ENCODE assay signal across 16 cellular contexts in the genomic region with DNA sequence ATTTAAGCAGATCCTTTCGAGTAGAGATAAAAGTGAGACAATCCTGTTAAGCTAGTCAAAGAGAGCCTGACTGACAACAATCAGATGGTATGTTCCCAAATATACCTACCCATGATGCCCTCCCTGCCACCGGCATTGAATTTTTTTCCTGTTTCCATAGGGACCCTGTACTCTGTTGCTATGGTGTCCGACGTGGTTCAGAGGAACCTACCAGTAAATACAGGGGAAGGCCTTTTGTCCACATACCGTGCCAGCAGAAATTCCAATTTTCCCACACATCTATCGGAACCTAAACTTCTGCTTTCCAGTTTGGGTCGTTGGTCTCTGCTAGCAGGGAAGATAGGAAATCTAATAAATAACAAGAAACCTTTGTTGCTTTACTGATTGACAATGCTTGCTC.
"Had no signal": no experiment of that assay in that cellular context is flagged by ENCODE, and none has a peak within 500 bp of the region (broad histone marks: within the 10 kb centered on the region; RNA-seq: fewer than 3 reads in every experiment).

No MANE protein-coding gene starts in this region.

- H3K9me3 Mint-ChIP-seq: activated naive CD4-positive, alpha-beta T cell treated with anti-CD3 and anti-CD28 coated beads, Interleukin-2, amount 50 U/mL, for 72 hours; activated T-cell treated with anti-CD3 and anti-CD28 coated beads, Interleukin-2, amount 50 U/mL, for 4 hours; natural killer cell treated with Interleukin-12 subunit alpha and Interleukin-12 subunit beta and Interleukin-15 and Interleukin-18, amount 100 ng/mL, for 72 hours; stimulated activated effector memory CD8-positive, alpha-beta T cell treated with anti-CD3 and anti-CD28 coated beads, Interleukin-12 subunit alpha, Interleukin-12 subunit beta, amount 100 ng/mL, for 72 hours had no signal

- H3K27ac Mint-ChIP-seq: activated CD8-positive, alpha-beta memory T cell treated with anti-CD3 and anti-CD28 coated beads, Interleukin-2, amount 10 ng/mL, durations not matched to agents 7 days and 5 days; activated naive CD4-positive, alpha-beta T cell treated with anti-CD3 and anti-CD28 coated beads, Interleukin-2, amount 50 U/mL, for 72 hours; natural killer cell treated with Interleukin-12 subunit alpha and Interleukin-12 subunit beta and Interleukin-15 and Interleukin-18, amount 100 ng/mL, for 72 hours; stimulated activated effector memory CD8-positive, alpha-beta T cell treated with anti-CD3 and anti-CD28 coated beads, Interleukin-12 subunit alpha, Interleukin-12 subunit beta, amount 100 ng/mL, for 72 hours had no signal

- H3K36me3 ChIP-seq: heart left ventricle, tibial nerve had no signal

- DNase-seq: activated CD4-positive, alpha-beta T cell treated with anti-CD3 and anti-CD28 coated beads, Interleukin-2, amount 50 U/mL, for 48 hours; activated CD4-positive, CD25-positive, alpha-beta regulatory T cell treated with anti-CD3 and anti-CD28 coated beads, Interleukin-2, amount 50 U/mL, for 72 hours; activated CD8-positive, alpha-beta memory T cell treated with anti-CD3 and anti-CD28 coated beads, Interleukin-2, amount 10 ng/mL, durations not matched to agents 7 days and 5 days; activated effector memory CD4-positive, alpha-beta T cell treated with anti-CD3 and anti-CD28 coated beads, Interleukin-2, amount 50 U/mL, for 16 hours; activated T-cell treated with anti-CD3 and anti-CD28 coated beads, Interleukin-2, amount 50 U/mL, for 4 hours; amniotic stem cell; cerebellar nuclear complex; heart left ventricle; mammary epithelial cell; mucosa of descending colon; right cardiac atrium had no signal

- H3K27me3 ChIP-seq: heart left ventricle, tibial nerve had no signal

- H3K4me3 ChIP-seq: heart left ventricle, mucosa of descending colon, tibial nerve had no signal

- H3K4me1 ChIP-seq: heart left ventricle had no signal

- H3K36me3 Mint-ChIP-seq: activated CD8-positive, alpha-beta memory T cell treated with anti-CD3 and anti-CD28 coated beads, Interleukin-2, amount 10 ng/mL, durations not matched to agents 7 days and 5 days; activated naive CD4-positive, alpha-beta T cell treated with anti-CD3 and anti-CD28 coated beads, Interleukin-2, amount 50 U/mL, for 72 hours; natural killer cell treated with Interleukin-12 subunit alpha and Interleukin-12 subunit beta and Interleukin-15 and Interleukin-18, amount 100 ng/mL, for 72 hours; stimulated activated effector memory CD8-positive, alpha-beta T cell treated with anti-CD3 and anti-CD28 coated beads, Interleukin-12 subunit alpha, Interleukin-12 subunit beta, amount 100 ng/mL, for 72 hours had no signal

- H3K27ac ChIP-seq: heart left ventricle, tibial nerve had no signal

- ATAC-seq: activated CD8-positive, alpha-beta memory T cell treated with anti-CD3 and anti-CD28 coated beads, Interleukin-2, amount 10 ng/mL, durations not matched to agents 7 days and 5 days; activated naive CD4-positive, alpha-beta T cell treated with anti-CD3 and anti-CD28 coated beads, Interleukin-2, amount 50 U/mL, for 72 hours; activated T-cell treated with anti-CD3 and anti-CD28 coated beads, Interleukin-2, amount 50 U/mL, for 4 hours; heart left ventricle; left lobe of liver; mucosa of descending colon; natural killer cell treated with Interleukin-12 subunit alpha and Interleukin-12 subunit beta and Interleukin-15 and Interleukin-18, amount 100 ng/mL, for 72 hours; right cardiac atrium; stimulated activated effector memory CD8-positive, alpha-beta T cell treated with anti-CD3 and anti-CD28 coated beads, Interleukin-12 subunit alpha, Interleukin-12 subunit beta, amount 100 ng/mL, for 72 hours had no signal

- H3K4me3 Mint-ChIP-seq: activated CD8-positive, alpha-beta memory T cell treated with anti-CD3 and anti-CD28 coated beads, Interleukin-2, amount 10 ng/mL, durations not matched to agents 7 days and 5 days; activated T-cell treated with anti-CD3 and anti-CD28 coated beads, Interleukin-2, amount 50 U/mL, for 4 hours; natural killer cell treated with Interleukin-12 subunit alpha and Interleukin-12 subunit beta and Interleukin-15 and Interleukin-18, amount 100 ng/mL, for 72 hours; stimulated activated effector memory CD8-positive, alpha-beta T cell treated with anti-CD3 and anti-CD28 coated beads, Interleukin-12 subunit alpha, Interleukin-12 subunit beta, amount 100 ng/mL, for 72 hours had no signal

- H3K4me1 Mint-ChIP-seq: activated CD8-positive, alpha-beta memory T cell treated with anti-CD3 and anti-CD28 coated beads, Interleukin-2, amount 10 ng/mL, durations not matched to agents 7 days and 5 days; stimulated activated effector memory CD8-positive, alpha-beta T cell treated with anti-CD3 and anti-CD28 coated beads, Interleukin-12 subunit alpha, Interleukin-12 subunit beta, amount 100 ng/mL, for 72 hours had no signal

- H3K9me3 ChIP-seq: heart left ventricle, mucosa of descending colon, tibial nerve had no signal
